1 cellular context compared by ENCODE assay signal in the genomic region with DNA sequence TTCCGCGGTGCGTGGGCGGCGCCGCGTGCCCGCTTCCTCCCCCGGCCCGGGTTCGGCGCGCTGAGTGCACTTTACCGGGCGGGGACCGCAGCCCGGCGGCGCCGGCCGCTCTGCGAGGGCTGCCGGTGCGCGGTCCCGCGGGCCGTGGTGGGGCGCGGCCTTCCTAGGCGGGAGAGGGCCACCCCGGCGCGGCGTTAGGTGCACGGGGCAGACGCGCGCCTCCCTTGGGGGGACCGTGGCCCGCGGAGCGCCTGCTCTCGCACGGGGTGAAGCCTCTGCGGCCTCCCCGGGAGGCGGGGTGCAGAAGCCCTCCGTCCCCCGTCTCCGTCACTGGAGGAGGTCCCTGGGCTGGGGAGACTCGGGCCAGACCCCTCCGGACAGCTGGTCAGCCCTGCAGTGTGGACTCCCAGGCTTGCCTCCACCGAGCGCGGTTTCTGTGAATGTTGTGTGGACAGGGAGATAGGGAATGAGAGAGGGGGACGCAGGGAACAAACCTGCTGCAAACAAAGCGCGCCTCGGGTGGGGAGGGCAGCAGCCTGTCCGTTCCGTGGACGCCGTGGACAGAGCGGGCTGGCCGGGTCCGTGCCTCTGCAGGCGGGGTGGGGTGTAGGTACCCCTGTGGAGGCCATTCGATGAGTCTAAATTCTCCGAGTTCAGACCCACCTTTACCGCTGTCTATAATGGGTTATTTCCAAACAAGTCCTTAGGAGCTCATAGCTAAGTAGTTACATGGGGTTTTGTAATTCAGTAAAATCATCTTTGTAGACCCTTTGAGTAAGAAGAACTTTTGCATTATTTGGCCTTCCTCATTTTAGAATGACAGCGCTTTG.
TF ChIP-seq lines count a peak whose summit lies in the region.

No MANE protein-coding gene starts in this region.

TF ChIP-seq in HepG2, 621 proteins besides CTCF, POLR2A, EP300 and RAD21 (continued from another document and continues in another):
- TF ChIP-seq ZNF318 (CRISPR knock-in tag; IDR thresholded peaks at IDR 0.05) = no peak
- TF ChIP-seq, protein P1, sequence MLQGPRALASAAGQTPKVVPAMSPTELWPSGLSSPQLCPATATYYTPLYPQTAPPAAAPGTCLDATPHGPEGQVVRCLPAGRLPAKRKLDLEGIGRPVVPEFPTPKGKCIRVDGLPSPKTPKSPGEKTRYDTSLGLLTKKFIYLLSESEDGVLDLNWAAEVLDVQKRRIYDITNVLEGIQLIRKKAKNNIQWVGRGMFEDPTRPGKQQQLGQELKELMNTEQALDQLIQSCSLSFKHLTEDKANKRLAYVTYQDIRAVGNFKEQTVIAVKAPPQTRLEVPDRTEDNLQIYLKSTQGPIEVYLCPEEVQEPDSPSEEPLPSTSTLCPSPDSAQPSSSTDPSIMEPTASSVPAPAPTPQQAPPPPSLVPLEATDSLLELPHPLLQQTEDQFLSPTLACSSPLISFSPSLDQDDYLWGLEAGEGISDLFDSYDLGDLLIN (CRISPR knock-in tag; IDR thresholded peaks at IDR 0.05; ENCODE audit: borderline replicate concordance) = no peak
- no peak for TF ChIP-seq ZNF205 (CRISPR knock-in tag; IDR thresholded peaks at IDR 0.05)
- no peak for TF ChIP-seq ZNF329 (CRISPR knock-in tag; IDR thresholded peaks at IDR 0.05; ENCODE audit: low read depth)
- TF ChIP-seq ZNF180 (CRISPR knock-in tag; IDR thresholded peaks at IDR 0.05; ENCODE audit: borderline replicate concordance, low read depth) = no peak
- no peak for TF ChIP-seq ZNF274 (CRISPR knock-in tag; IDR thresholded peaks at IDR 0.05)
- TF ChIP-seq ELF4 (CRISPR knock-in tag; IDR thresholded peaks at IDR 0.05; ENCODE audit: borderline replicate concordance) = no peak
- TF ChIP-seq RFXAP (CRISPR knock-in tag; IDR thresholded peaks at IDR 0.05; ENCODE audit: borderline replicate concordance) = no peak
- TF ChIP-seq ZBTB7A (CRISPR knock-in tag; IDR thresholded peaks at IDR 0.05) = no peak
- no peak for TF ChIP-seq NR0B2 (CRISPR knock-in tag; IDR thresholded peaks at IDR 0.05)
- no peak; the same call in 1 of the 2 replicates for TF ChIP-seq AHR (CRISPR knock-in tag; IDR thresholded peaks at IDR 0.05)
- no peak for TF ChIP-seq SMAD1 (CRISPR knock-in tag; IDR thresholded peaks at IDR 0.05; ENCODE audit: borderline replicate concordance, low read depth)
- TF ChIP-seq SP5 (CRISPR knock-in tag; IDR thresholded peaks at IDR 0.05; ENCODE audit: borderline replicate concordance, low read depth) = no peak
- no peak for TF ChIP-seq SNAI1 (CRISPR knock-in tag; IDR thresholded peaks at IDR 0.05; ENCODE audit: borderline replicate concordance)
- TF ChIP-seq, protein P2, sequence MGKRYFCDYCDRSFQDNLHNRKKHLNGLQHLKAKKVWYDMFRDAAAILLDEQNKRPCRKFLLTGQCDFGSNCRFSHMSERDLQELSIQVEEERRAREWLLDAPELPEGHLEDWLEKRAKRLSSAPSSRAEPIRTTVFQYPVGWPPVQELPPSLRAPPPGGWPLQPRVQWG (CRISPR knock-in tag; IDR thresholded peaks at IDR 0.05; ENCODE audit: borderline replicate concordance, low read depth) = no peak
- TF ChIP-seq HNRNPK (IDR thresholded peaks at IDR 0.05; ENCODE audit: low read depth, low read length, poor library complexity, severe bottlenecking) = no peak
- peak; percentile 57; the same call in 1 of the 2 replicates for TF ChIP-seq TRAFD1 (CRISPR knock-in tag; IDR thresholded peaks at IDR 0.05; ENCODE audit: borderline replicate concordance)
- no peak for TF ChIP-seq ZBTB20 (CRISPR knock-in tag; IDR thresholded peaks at IDR 0.05; ENCODE audit: borderline replicate concordance, low read depth)
- TF ChIP-seq SKI (IDR thresholded peaks at IDR 0.05; ENCODE audit: partially characterized antibody) = no peak
- 0 out of 2 replicates have a peak, but pooled peaks have one; percentile 8 for TF ChIP-seq ZNF558 (CRISPR knock-in tag; IDR thresholded peaks at IDR 0.05; ENCODE audit: borderline replicate concordance)
- no peak for TF ChIP-seq ZFP36L2 (CRISPR knock-in tag; IDR thresholded peaks at IDR 0.05)
- no peak for TF ChIP-seq ZNF841 (CRISPR knock-in tag; IDR thresholded peaks at IDR 0.05; ENCODE audit: borderline replicate concordance)
- TF ChIP-seq, protein P3, sequence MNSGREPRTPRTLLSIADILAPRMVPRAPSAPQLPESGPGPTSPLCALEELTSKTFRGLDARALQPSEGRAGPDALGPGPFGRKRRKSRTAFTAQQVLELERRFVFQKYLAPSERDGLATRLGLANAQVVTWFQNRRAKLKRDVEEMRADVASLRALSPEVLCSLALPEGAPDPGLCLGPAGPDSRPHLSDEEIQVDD (CRISPR knock-in tag; IDR thresholded peaks at IDR 0.05; ENCODE audit: borderline replicate concordance) = peak; percentile 36; the same call in 1 of the 2 replicates
- 0 out of 2 replicates have a peak, but pooled peaks have one; percentile 1 for TF ChIP-seq STAG1 (CRISPR knock-in tag; IDR thresholded peaks at IDR 0.05)
- no peak for TF ChIP-seq ZNF24 (IDR thresholded peaks at IDR 0.05)
- no peak for TF ChIP-seq RARA (CRISPR knock-in tag; IDR thresholded peaks at IDR 0.05)
- TF ChIP-seq IKZF1 (IDR thresholded peaks at IDR 0.05) = no peak
- TF ChIP-seq, protein P4, sequence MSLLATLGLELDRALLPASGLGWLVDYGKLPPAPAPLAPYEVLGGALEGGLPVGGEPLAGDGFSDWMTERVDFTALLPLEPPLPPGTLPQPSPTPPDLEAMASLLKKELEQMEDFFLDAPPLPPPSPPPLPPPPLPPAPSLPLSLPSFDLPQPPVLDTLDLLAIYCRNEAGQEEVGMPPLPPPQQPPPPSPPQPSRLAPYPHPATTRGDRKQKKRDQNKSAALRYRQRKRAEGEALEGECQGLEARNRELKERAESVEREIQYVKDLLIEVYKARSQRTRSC (CRISPR knock-in tag; IDR thresholded peaks at IDR 0.05; ENCODE audit: low read depth) = no peak
- TF ChIP-seq, protein P5, sequence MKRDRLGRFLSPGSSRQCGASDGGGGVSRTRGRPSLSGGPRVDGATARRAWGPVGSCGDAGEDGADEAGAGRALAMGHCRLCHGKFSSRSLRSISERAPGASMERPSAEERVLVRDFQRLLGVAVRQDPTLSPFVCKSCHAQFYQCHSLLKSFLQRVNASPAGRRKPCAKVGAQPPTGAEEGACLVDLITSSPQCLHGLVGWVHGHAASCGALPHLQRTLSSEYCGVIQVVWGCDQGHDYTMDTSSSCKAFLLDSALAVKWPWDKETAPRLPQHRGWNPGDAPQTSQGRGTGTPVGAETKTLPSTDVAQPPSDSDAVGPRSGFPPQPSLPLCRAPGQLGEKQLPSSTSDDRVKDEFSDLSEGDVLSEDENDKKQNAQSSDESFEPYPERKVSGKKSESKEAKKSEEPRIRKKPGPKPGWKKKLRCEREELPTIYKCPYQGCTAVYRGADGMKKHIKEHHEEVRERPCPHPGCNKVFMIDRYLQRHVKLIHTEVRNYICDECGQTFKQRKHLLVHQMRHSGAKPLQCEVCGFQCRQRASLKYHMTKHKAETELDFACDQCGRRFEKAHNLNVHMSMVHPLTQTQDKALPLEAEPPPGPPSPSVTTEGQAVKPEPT (CRISPR knock-in tag; IDR thresholded peaks at IDR 0.05; ENCODE audit: low read depth) = no peak
- no peak for TF ChIP-seq ZMYM3 (CRISPR knock-in tag; IDR thresholded peaks at IDR 0.05)
- TF ChIP-seq, protein P6, sequence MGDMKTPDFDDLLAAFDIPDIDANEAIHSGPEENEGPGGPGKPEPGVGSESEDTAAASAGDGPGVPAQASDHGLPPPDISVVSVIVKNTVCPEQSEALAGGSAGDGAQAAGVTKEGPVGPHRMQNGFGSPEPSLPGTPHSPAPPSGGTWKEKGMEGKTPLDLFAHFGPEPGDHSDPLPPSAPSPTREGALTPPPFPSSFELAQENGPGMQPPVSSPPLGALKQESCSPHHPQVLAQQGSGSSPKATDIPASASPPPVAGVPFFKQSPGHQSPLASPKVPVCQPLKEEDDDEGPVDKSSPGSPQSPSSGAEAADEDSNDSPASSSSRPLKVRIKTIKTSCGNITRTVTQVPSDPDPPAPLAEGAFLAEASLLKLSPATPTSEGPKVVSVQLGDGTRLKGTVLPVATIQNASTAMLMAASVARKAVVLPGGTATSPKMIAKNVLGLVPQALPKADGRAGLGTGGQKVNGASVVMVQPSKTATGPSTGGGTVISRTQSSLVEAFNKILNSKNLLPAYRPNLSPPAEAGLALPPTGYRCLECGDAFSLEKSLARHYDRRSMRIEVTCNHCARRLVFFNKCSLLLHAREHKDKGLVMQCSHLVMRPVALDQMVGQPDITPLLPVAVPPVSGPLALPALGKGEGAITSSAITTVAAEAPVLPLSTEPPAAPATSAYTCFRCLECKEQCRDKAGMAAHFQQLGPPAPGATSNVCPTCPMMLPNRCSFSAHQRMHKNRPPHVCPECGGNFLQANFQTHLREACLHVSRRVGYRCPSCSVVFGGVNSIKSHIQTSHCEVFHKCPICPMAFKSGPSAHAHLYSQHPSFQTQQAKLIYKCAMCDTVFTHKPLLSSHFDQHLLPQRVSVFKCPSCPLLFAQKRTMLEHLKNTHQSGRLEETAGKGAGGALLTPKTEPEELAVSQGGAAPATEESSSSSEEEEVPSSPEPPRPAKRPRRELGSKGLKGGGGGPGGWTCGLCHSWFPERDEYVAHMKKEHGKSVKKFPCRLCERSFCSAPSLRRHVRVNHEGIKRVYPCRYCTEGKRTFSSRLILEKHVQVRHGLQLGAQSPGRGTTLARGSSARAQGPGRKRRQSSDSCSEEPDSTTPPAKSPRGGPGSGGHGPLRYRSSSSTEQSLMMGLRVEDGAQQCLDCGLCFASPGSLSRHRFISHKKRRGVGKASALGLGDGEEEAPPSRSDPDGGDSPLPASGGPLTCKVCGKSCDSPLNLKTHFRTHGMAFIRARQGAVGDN (CRISPR knock-in tag; IDR thresholded peaks at IDR 0.05) = no peak
